ENCODE assay signal across 20 cellular contexts in genomic region chr17:58413684-58414083, GRCh38. TPM values are rescaled to one million over a fixed set of nuclear protein-coding genes. Genes with fewer than 3 reads are reported as not detected.
DNase-seq lines count a peak whose midpoint lies in the region; ATAC-seq and TF ChIP-seq lines count a peak whose summit lies in the region.
"Had no signal": no experiment of that assay in that cellular context is flagged by ENCODE, and none has a peak within 500 bp of the region (broad histone marks: within the 10 kb centered on the region; RNA-seq: fewer than 3 reads in every experiment).

No MANE protein-coding gene starts in this region.

- intact Hi-C loops in left ventricle myocardium superior (cut with micrococcal nuclease) (loop anchor here (2.0 kb wide), 1 partner anchor 61 kb away; the partner anchor contains the start of gene SUPT4H1), testis (cut with DNase I; ENCODE audit: low total_unique reads) (no loop called here)

- H3K4me3 Mint-ChIP-seq in type B pancreatic cell, result peak overlapping the region; percentile 89
- H3K4me3 Mint-ChIP-seq: natural killer cell treated with Interleukin-12 subunit alpha and Interleukin-12 subunit beta and Interleukin-15 and Interleukin-18, amount 100 ng/mL, for 72 hours; T-helper 1 cell treated with Interleukin-12 subunit alpha and Interleukin-12 subunit beta and Interleukin-4 antibody, amounts not matched to agents 30 μg/mL and 1 μg/mL, for 36 hours had no signal

- no peak for ATAC-seq in left ventricle myocardium superior
- ATAC-seq in foreskin keratinocyte, result no peak
- ATAC-seq: natural killer cell treated with Interleukin-12 subunit alpha and Interleukin-12 subunit beta and Interleukin-15 and Interleukin-18, amount 100 ng/mL, for 72 hours had no signal

- no peaks in the 10 kb centered on the region for H3K27me3 Mint-ChIP-seq in type B pancreatic cell
- H3K27me3 Mint-ChIP-seq: natural killer cell treated with Interleukin-12 subunit alpha and Interleukin-12 subunit beta and Interleukin-15 and Interleukin-18, amount 100 ng/mL, for 72 hours had no signal

- no peaks in the 10 kb centered on the region for H3K9me3 Mint-ChIP-seq in type B pancreatic cell
- H3K9me3 Mint-ChIP-seq: natural killer cell treated with Interleukin-12 subunit alpha and Interleukin-12 subunit beta and Interleukin-15 and Interleukin-18, amount 100 ng/mL, for 72 hours; T-helper 1 cell treated with Interleukin-12 subunit alpha and Interleukin-12 subunit beta and Interleukin-4 antibody, amounts not matched to agents 30 μg/mL and 1 μg/mL, for 36 hours had no signal

- peak overlapping the region; percentile 2 for H3K4me3 ChIP-seq in cardiac muscle cell
- no peak overlapping the region for H3K4me3 ChIP-seq in testis
- H3K4me3 ChIP-seq: MG63, sigmoid colon had no signal

- 53 to 54% methylated on average over 2 of the region's 2 CpGs for WGBS in testis, 2 donors

- no peak for TF ChIP-seq CTCF in cardiac muscle cell (IDR thresholded peaks at IDR 0.05; ENCODE audit: low read depth, low read length)
- TF ChIP-seq CTCF in foreskin keratinocyte (conservative IDR thresholded peaks at IDR 0.05), result no peak
- no peak for TF ChIP-seq CTCF in type B pancreatic cell (conservative IDR thresholded peaks at IDR 0.05)
- TF ChIP-seq CTCF in testis (IDR thresholded peaks at IDR 0.05), result no peak

- peaks cover 16% of the 10 kb centered on the region for H3K4me1 Mint-ChIP-seq in type B pancreatic cell (ENCODE audit: unreplicated experiment)

- no peak for TF ChIP-seq POLR2A in testis (IDR thresholded peaks at IDR 0.05)

- no peaks in the 10 kb centered on the region for H3K27me3 ChIP-seq in cardiac muscle cell
- H3K27me3 ChIP-seq in foreskin keratinocyte, result no peaks in the 10 kb centered on the region
- no peaks in the 10 kb centered on the region for H3K27me3 ChIP-seq in testis
- H3K27me3 ChIP-seq: sigmoid colon, upper lobe of left lung had no signal

- DNase-seq in cardiac muscle cell (ENCODE audit: low read depth in 1 of 2, low spot score in 1 of 2) (no peak), left ventricle myocardium superior (no peak), SW480 (ENCODE audit: low spot score) (peak; percentile 67), foreskin keratinocyte (peak in 1 of 2 donors; percentile 43), type B pancreatic cell (ENCODE audit: extremely low spot score, unreplicated experiment) (no peak), testis (no peak), SKM-1 treated with dmso at 0.1 percent for 144 hours (lab: John Stamatoyannopoulos, UW; ENCODE audit: unreplicated experiment) (no peak), GF-D8 (lab: John Stamatoyannopoulos, UW) (no peak)
- DNase-seq: activated CD4-positive, alpha-beta T cell treated with anti-CD3 and anti-CD28 coated beads for 4 hours; anterior cingulate cortex; left colon; MG63; NCI-H2029; RPMI8226; sigmoid colon; stimulated activated CD4-positive, alpha-beta T cell treated with anti-CD3 and anti-CD28 coated beads, Interleukin-4, amount 100 ng/mL, for 1 hour; upper lobe of left lung had no signal

- H3K36me3 ChIP-seq in cardiac muscle cell (no peaks in the 10 kb centered on the region), testis (ENCODE audit: low read depth, missing control alignments) (no peaks in the 10 kb centered on the region)
- H3K36me3 ChIP-seq: MG63, sigmoid colon, upper lobe of left lung had no signal

- H3K36me3 Mint-ChIP-seq in type B pancreatic cell, result no peaks in the 10 kb centered on the region
- H3K36me3 Mint-ChIP-seq: natural killer cell treated with Interleukin-12 subunit alpha and Interleukin-12 subunit beta and Interleukin-15 and Interleukin-18, amount 100 ng/mL, for 72 hours had no signal

- peaks cover 31% of the 10 kb centered on the region for H3K4me1 ChIP-seq in cardiac muscle cell (ENCODE audit: low read depth)
- H3K4me1 ChIP-seq in foreskin keratinocyte, result peaks cover 40% of the 10 kb centered on the region
- H3K4me1 ChIP-seq in testis, result no peaks in the 10 kb centered on the region

- no peak overlapping the region for H3K27ac Mint-ChIP-seq in type B pancreatic cell
- H3K27ac Mint-ChIP-seq: natural killer cell treated with Interleukin-12 subunit alpha and Interleukin-12 subunit beta and Interleukin-15 and Interleukin-18, amount 100 ng/mL, for 72 hours; T-helper 1 cell treated with Interleukin-12 subunit alpha and Interleukin-12 subunit beta and Interleukin-4 antibody, amounts not matched to agents 30 μg/mL and 1 μg/mL, for 36 hours had no signal

- H3K9me3 ChIP-seq in cardiac muscle cell (ENCODE audit: low read depth) (no peaks in the 10 kb centered on the region), testis (no peaks in the 10 kb centered on the region)
- H3K9me3 ChIP-seq: MG63, sigmoid colon, upper lobe of left lung had no signal

- no peak overlapping the region for H3K27ac ChIP-seq in cardiac muscle cell
- H3K27ac ChIP-seq in foreskin keratinocyte, result peak overlapping the region; percentile 74
- no peak overlapping the region for H3K27ac ChIP-seq in testis
- H3K27ac ChIP-seq: sigmoid colon had no signal

RNA-seq across cellular contexts. Expression of gene RNF43, which starts 3.6 kb away (rescaled TPM):
- 8.6 and 8.7 TPM in 2 replicates for total RNA-seq in cardiac muscle cell
- 5.0 and 9.4 TPM in 2 replicates for polyA plus RNA-seq in cardiac muscle cell
- total RNA-seq in left ventricle myocardium superior, result 6.6 TPM
- total RNA-seq in foreskin keratinocyte, result 13.5 and 15.0 TPM in 2 replicates
- 8.5 and 9.7 TPM in 2 replicates for polyA plus RNA-seq in foreskin keratinocyte
- total RNA-seq in type B pancreatic cell (ENCODE audit: low replicate concordance), result 14.0 and 21.8 TPM in 2 replicates
- 10 to 100 TPM; 15.6 to 22.7 TPM for total RNA-seq in testis
- polyA plus RNA-seq in testis (ENCODE audit: insufficient read depth, low read depth, low replicate concordance), result 9.7 TPM
- total RNA-seq: dermis microvascular lymphatic vessel endothelial cell had no signal
